ENCODE assay signal across 8 cellular contexts in the genomic region with DNA sequence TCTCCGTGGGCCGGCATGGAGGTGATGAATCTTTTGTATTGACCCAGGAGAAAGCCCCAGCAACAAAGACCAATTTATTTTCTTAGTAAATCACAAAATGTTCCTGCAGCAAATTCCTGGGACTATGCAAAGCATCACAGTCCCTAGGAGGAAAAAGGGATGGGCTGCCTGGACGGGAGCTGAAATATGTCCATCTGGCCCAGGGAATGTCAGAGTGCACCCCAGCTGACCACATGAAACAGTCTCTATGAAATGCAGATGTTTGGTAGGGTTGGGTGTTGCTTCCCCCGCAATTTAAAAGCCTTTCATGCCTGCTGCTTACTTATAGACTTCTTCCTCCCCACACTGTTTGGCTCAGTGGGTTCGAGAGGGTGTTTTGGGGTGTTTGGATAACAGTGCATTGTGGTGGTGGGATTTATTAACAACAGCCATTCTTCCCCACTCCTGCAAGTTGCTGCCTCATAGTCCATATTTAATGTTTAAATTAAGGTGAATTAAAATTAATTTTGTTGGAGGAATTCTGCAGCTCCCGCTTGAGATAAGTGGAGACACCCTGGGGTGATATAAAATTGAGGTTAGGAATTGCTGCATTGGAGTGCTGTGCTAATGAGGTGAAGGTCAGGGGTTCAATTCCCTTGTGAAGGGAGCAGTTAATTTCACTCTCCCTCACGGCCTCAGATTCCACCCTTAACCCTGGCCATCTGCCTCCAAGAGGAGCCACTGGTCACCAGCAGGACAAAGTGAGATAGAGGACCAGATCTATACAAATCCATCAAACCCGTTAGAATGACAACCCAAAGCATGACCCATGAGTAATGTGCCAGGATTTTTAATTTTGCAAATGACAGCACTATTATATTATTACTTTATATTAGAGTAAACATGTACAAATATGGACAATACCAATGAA.
A peak's percentile ranks its signal among the peaks of the same experiment; 100 is the strongest.
DNase-seq lines count a peak whose midpoint lies in the region; TF ChIP-seq lines count a peak whose summit lies in the region.
"Not testable (repeated sequence)": the region's sequence is repeated elsewhere in the genome, so short reads cannot be mapped to it uniquely, and the experiment has no call there.

No MANE protein-coding gene starts in this region.

- not testable (repeated sequence) for H3K27me3 ChIP-seq in GM23248 (replicated peaks; ENCODE audit: insufficient read depth); WERI-Rb-1 (ENCODE audit: insufficient read depth, low read depth, severe bottlenecking); fibroblast of lung (ENCODE audit: control insufficient read depth, insufficient read depth, low read length); testis

- TF ChIP-seq POLR2A in testis (IDR thresholded peaks at IDR 0.05), result not testable (repeated sequence)

- DNase-seq in AG08395 (ENCODE audit: low spot score) (peak; percentile 44), GM23248 (peak; percentile 50), WERI-Rb-1 (peak; percentile 48), choroid plexus epithelial cell (ENCODE audit: low read depth) (peak; percentile 59), fibroblast of lung (ENCODE audit: low read depth in 2 of 2) (peak; percentile 73 to 88), glutamatergic neuron (peak; percentile 57), testis (peak; percentile 29)

- H3K27ac ChIP-seq in GM23248; WERI-Rb-1; fibroblast of lung (ENCODE audit: insufficient read depth, low read length); testis: not testable (repeated sequence)

- not testable (repeated sequence) for H3K9me2 ChIP-seq in GM23248 (ENCODE audit: insufficient read depth)

- not testable (repeated sequence) for H3K4me3 Mint-ChIP-seq in glutamatergic neuron (ENCODE audit: unreplicated experiment); nephron

- not testable (repeated sequence) for TF ChIP-seq CTCF in WERI-Rb-1 (IDR thresholded peaks at IDR 0.05; ENCODE audit: low read depth, low read length); choroid plexus epithelial cell (conservative IDR thresholded peaks at IDR 0.05; ENCODE audit: low read depth, low read length); fibroblast of lung (conservative IDR thresholded peaks at IDR 0.05 in 1 of 2, IDR thresholded peaks at IDR 0.05 in 1 of 2; ENCODE audit: low read depth in 1 of 2, low read length in 2 of 2); glutamatergic neuron (IDR thresholded peaks at IDR 0.05; ENCODE audit: partially characterized antibody, unreplicated experiment); nephron (IDR thresholded peaks at IDR 0.05; ENCODE audit: unreplicated experiment in 3 of 3); testis (IDR thresholded peaks at IDR 0.05)

- H3K4me1 ChIP-seq in GM23248 (ENCODE audit: insufficient read depth), result peaks cover 10% of the 10 kb centered on the region; the same call in 1 of the 2 replicates
- H3K4me1 ChIP-seq in fibroblast of lung (ENCODE audit: control insufficient read depth, extremely low read depth, insufficient read depth, low read length); testis: not testable (repeated sequence)

- not testable (repeated sequence) for H3K27me3 Mint-ChIP-seq in glutamatergic neuron (ENCODE audit: unreplicated experiment); nephron (ENCODE audit: low read depth)

- in situ Hi-C loops in GM23248 (cut with MboI), result not testable (repeated sequence)

- not testable (repeated sequence) for H3K9me3 ChIP-seq in GM23248 (ENCODE audit: low read depth); WERI-Rb-1 (ENCODE audit: severe bottlenecking); fibroblast of lung (ENCODE audit: control insufficient read depth, insufficient read depth, low read depth, low read length); testis

- H3K27ac Mint-ChIP-seq in glutamatergic neuron (ENCODE audit: unreplicated experiment) (peak overlapping the region; percentile 72), nephron (peak overlapping the region; percentile 35 to 66 (median 58))

- not testable (repeated sequence) for H4K20me1 ChIP-seq in GM23248 (ENCODE audit: insufficient read depth); fibroblast of lung (ENCODE audit: control insufficient read depth, extremely low read depth, insufficient read depth, low read length)

- H3K79me2 ChIP-seq in GM23248 (ENCODE audit: insufficient read depth); fibroblast of lung (ENCODE audit: control insufficient read depth, insufficient read depth, low read length): not testable (repeated sequence)

- H3K36me3 ChIP-seq in GM23248 (ENCODE audit: low read depth); WERI-Rb-1; fibroblast of lung (ENCODE audit: control insufficient read depth, insufficient read depth, low read length); testis (ENCODE audit: low read depth, missing control alignments): not testable (repeated sequence)

- not testable (repeated sequence) for H3K4me1 Mint-ChIP-seq in glutamatergic neuron (ENCODE audit: low read depth, unreplicated experiment); nephron

- H3K4me3 ChIP-seq in GM23248; WERI-Rb-1 (ENCODE audit: low read depth, low read length); choroid plexus epithelial cell (ENCODE audit: low read depth, low read length); fibroblast of lung (replicated peaks in 1 of 4; ENCODE audit: control extremely low read depth in 1 of 4, insufficient read depth in 1 of 4, low read depth in 3 of 4, low read length in 4 of 4); testis: not testable (repeated sequence)

- H3F3A ChIP-seq in GM23248 (ENCODE audit: insufficient read depth), result not testable (repeated sequence)

- not testable (repeated sequence) for H3K9ac ChIP-seq in GM23248; fibroblast of lung (ENCODE audit: insufficient read depth, low read length)

- H2AFZ ChIP-seq in GM23248; fibroblast of lung (ENCODE audit: low read length): not testable (repeated sequence)

- H3K36me3 Mint-ChIP-seq in glutamatergic neuron (ENCODE audit: unreplicated experiment); nephron (ENCODE audit: low read depth): not testable (repeated sequence)

- not testable (repeated sequence) for H3K4me2 ChIP-seq in GM23248 (ENCODE audit: unreplicated experiment); fibroblast of lung (ENCODE audit: extremely low read depth, insufficient read depth, low read length)

- intact Hi-C loops in testis (cut with DNase I; ENCODE audit: low total_unique reads), result not testable (repeated sequence)

- not testable (repeated sequence) for H3K9me3 Mint-ChIP-seq in glutamatergic neuron (ENCODE audit: unreplicated experiment); nephron

- 57 to 58% methylated on average over 8 of the region's 8 CpGs for WGBS in GM23248 (ENCODE audit: low coverage in 1 of 2, low lambda C conversion rate in 2 of 2, missing lambda C conversion rate in 2 of 2), 2 experiments
- 57 to 66% methylated on average over 5 to 6 of the region's 8 CpGs for WGBS in testis, 2 donors

Comparison
In these comparisons a context has a peak if more than half of its experiments do, and no peak if none do; other contexts are left out.
1. DNase-seq: peak in every context shown above with its lines; median percentile 80 in fibroblast of lung; 59 in choroid plexus epithelial cell; 57 in glutamatergic neuron; 50 in GM23248; 48 in WERI-Rb-1; 44 in AG08395; 29 in testis.